ENCODE assay signal across 24 cellular contexts in the genomic region with DNA sequence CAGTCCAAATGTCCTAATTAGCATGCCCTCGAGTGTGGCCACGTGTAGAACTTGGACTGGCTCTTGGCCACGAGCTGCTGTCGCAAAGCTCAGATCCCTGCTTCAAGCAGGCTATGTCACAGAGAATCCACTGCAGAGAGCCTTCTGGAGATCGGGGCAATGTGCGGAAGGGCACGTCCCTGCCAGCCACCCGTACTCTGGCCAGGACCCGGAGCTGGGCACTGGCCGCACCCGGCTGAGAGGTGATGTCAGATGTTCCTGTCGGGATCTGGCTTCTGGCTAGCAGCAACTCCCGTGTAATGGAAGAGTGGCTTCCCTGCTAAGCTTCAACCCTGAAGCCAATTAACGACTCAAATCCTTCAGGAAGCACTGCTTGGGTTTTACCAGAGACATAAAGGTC.
DNase-seq lines count a peak whose midpoint lies in the region; ATAC-seq and TF ChIP-seq lines count a peak whose summit lies in the region.
"Had no signal": no experiment of that assay in that cellular context is flagged by ENCODE, and none has a peak within 500 bp of the region (broad histone marks: within the 10 kb centered on the region; RNA-seq: fewer than 3 reads in every experiment).

No MANE protein-coding gene starts in this region.

- intact Hi-C loops in ascending aorta (cut with DNase I) (loop anchor here (2.0 kb wide), 3 partner anchors 56 to 244 kb away; no protein-coding TSS in a partner anchor), heart left ventricle (cut with DNase I) (no loop called here), posterior vena cava (cut with DNase I) (no loop called here)

- ATAC-seq in heart left ventricle (peak in 3 of 4 donors; percentile 43 to 72 (median 68)), GM21526 (IDR thresholded peaks at IDR 0.05; ENCODE audit: low FRiP score, unreplicated experiment) (no peak)
- ATAC-seq: activated CD8-positive, alpha-beta memory T cell treated with anti-CD3 and anti-CD28 coated beads, Interleukin-2, amount 10 ng/mL, durations not matched to agents 7 days and 5 days; CD8-positive, alpha-beta T cell; esophagus mucosa had no signal

- H3K36me3 ChIP-seq in ascending aorta (no peaks in the 10 kb centered on the region), heart left ventricle (no peaks in the 10 kb centered on the region)
- H3K36me3 ChIP-seq: vagina had no signal

- TF ChIP-seq POLR2A in heart left ventricle (IDR thresholded peaks at IDR 0.05): no peak

- DNase-seq in AG10803 (ENCODE audit: low read depth) (peak; percentile 8), ascending aorta (ENCODE audit: low spot score in 2 of 2) (peak; percentile 47 to 85), heart left ventricle (peak in 1 of 5 donors; percentile 49), posterior vena cava (ENCODE audit: low spot score) (peak; percentile 82), AML-193 (lab: John Stamatoyannopoulos, UW) (no peak), NCI-H526 (lab: John Stamatoyannopoulos, UW) (no peak)
- DNase-seq in stimulated activated CD4-positive, alpha-beta T cell treated with anti-CD3 and anti-CD28 coated beads, Interleukin-12 subunit alpha, Interleukin-12 subunit beta, amount 100 ng/mL, for 4 hours: no peak
- DNase-seq: activated CD4-positive, alpha-beta T cell treated with anti-CD3 and anti-CD28 coated beads for 48 hours; activated CD8-positive, alpha-beta memory T cell treated with anti-CD3 and anti-CD28 coated beads, Interleukin-2, amount 10 ng/mL, durations not matched to agents 7 days and 5 days; activated naive CD8-positive, alpha-beta T cell treated with anti-CD3 and anti-CD28 coated beads, Interleukin-2, amount 10 ng/mL, durations not matched to agents 7 days and 5 days; CD8-positive, alpha-beta T cell; effector CD8-positive, alpha-beta T cell; immature natural killer cell; Karpas-422; mammary epithelial cell; naive B cell; NCI-H1105; NCI-H2107; stimulated activated CD4-positive, alpha-beta T cell treated with anti-CD3 and anti-CD28 coated beads, Interleukin-4, amount 100 ng/mL, for 4 hours had no signal

- H3K4me3 ChIP-seq in AG10803 (ENCODE audit: low read length) (peak overlapping the region; percentile 23), ascending aorta (peak overlapping the region in 1 of 2 donors; percentile 48), heart left ventricle (peak overlapping the region in 4 of 12 donors; percentile 3 to 27 (median 8))
- H3K4me3 ChIP-seq: smooth muscle cell, vagina had no signal

- H3K27ac ChIP-seq in ascending aorta: peak overlapping the region; percentile 98 to 99
- peak overlapping the region in 10 of 12 donors; percentile 29 to 66 (median 42) for H3K27ac ChIP-seq in heart left ventricle
- H3K27ac ChIP-seq: parathyroid adenoma had no signal

- 62 to 81% (median 69%) methylated on average over 11 to 14 of the region's 14 CpGs for WGBS in heart left ventricle, 4 donors

- TF ChIP-seq CTCF in AG10803 (conservative IDR thresholded peaks at IDR 0.05; ENCODE audit: low read length): no peak
- no peak for TF ChIP-seq CTCF in ascending aorta (IDR thresholded peaks at IDR 0.05)
- TF ChIP-seq CTCF in heart left ventricle (IDR thresholded peaks at IDR 0.05): no peak

- H3K9me3 ChIP-seq in ascending aorta (no peaks in the 10 kb centered on the region), heart left ventricle (peaks cover 0 to 13% (median 0%) of the 10 kb centered on the region in 12 donors)
- H3K9me3 ChIP-seq: vagina had no signal

- H3K4me1 ChIP-seq in ascending aorta (peaks cover 11 to 32% of the 10 kb centered on the region in 2 donors), heart left ventricle (peaks cover 0 to 12% (median 0%) of the 10 kb centered on the region in 12 donors)
- H3K4me1 ChIP-seq: vagina had no signal

- H3K27me3 ChIP-seq in ascending aorta (no peaks in the 10 kb centered on the region), heart left ventricle (no peaks in the 10 kb centered on the region)
- H3K27me3 ChIP-seq: vagina had no signal

Comparison
In these comparisons a context has a peak if more than half of its experiments do, and no peak if none do; other contexts are left out.
1. DNase-seq: peak in AG10803 (single experiment), ascending aorta (2 of 2) and posterior vena cava (single experiment); none in AML-193 (0 of 2), NCI-H526 (0 of 2) and stimulated activated CD4-positive, alpha-beta T cell treated with anti-CD3 and anti-CD28 coated beads, Interleukin-12 subunit alpha, Interleukin-12 subunit beta, amount 100 ng/mL, for 4 hours (single experiment).